In genomic region chr4:56301181-56302076, GRCh38 we compare ENCODE assay signal across 8 cellular contexts.
DNase-seq lines count a peak whose midpoint lies in the region; ATAC-seq and TF ChIP-seq lines count a peak whose summit lies in the region.

No MANE protein-coding gene starts in this region.

- peak; percentile 95 for TF ChIP-seq CTCF in LNCaP clone FGC (IDR thresholded peaks at IDR 0.05; ENCODE audit: control insufficient read depth, extremely low read depth, insufficient read depth)
- TF ChIP-seq CTCF in foreskin fibroblast (IDR thresholded peaks at IDR 0.05; ENCODE audit: low read depth, low read length) = peak; percentile 95
- TF ChIP-seq CTCF in osteocyte (IDR thresholded peaks at IDR 0.05) = peak; percentile 98
- TF ChIP-seq CTCF in transverse colon (IDR thresholded peaks at IDR 0.05) = peak; percentile 73 to 91 (median 84)

- peaks cover 5% of the 10 kb centered on the region for H3K27me3 Mint-ChIP-seq in activated T-helper 17 cell treated with anti-CD3 and anti-CD28 coated beads, Interleukin-2, amount 50 U/mL, for 72 hours
- H3K27me3 Mint-ChIP-seq in osteocyte (ENCODE audit: unreplicated experiment) = no peaks in the 10 kb centered on the region

- no peak overlapping the region for H3K27ac Mint-ChIP-seq in activated T-helper 17 cell treated with anti-CD3 and anti-CD28 coated beads, Interleukin-2, amount 50 U/mL, for 72 hours
- peak overlapping the region; percentile 79 for H3K27ac Mint-ChIP-seq in osteocyte (ENCODE audit: unreplicated experiment)

- no peaks in the 10 kb centered on the region for H3K27me3 ChIP-seq in transverse colon

- H3K36me3 ChIP-seq in transverse colon = no peaks in the 10 kb centered on the region

- H3K4me3 ChIP-seq in LNCaP clone FGC (ENCODE audit: low read depth, low read length) (no peak overlapping the region), foreskin fibroblast (ENCODE audit: low read depth in 1 of 2, low read length in 2 of 2) (no peak overlapping the region), transverse colon (no peak overlapping the region)

- TF ChIP-seq POLR2A in transverse colon (IDR thresholded peaks at IDR 0.05) = no peak

- in situ Hi-C loops in transverse colon (cut with MboI; ENCODE audit: low pct_ligation_motif_present in 1 of 4, low pct_unique_long_range_greater_than_20kb in 1 of 4, low sequenced_read_pairs in 3 of 4) = loop anchor here (10.0 to 25.0 kb wide), 3 partner anchors 177 to 364 kb away; partner anchors contain the start of gene CEP135 (in 3 of the 4)

- H3K27ac ChIP-seq in transverse colon = peak overlapping the region in 1 of 4 donors; percentile 15

- no peaks in the 10 kb centered on the region for H3K9me3 ChIP-seq in transverse colon

- H3K4me3 Mint-ChIP-seq in activated T-helper 17 cell treated with anti-CD3 and anti-CD28 coated beads, Interleukin-2, amount 50 U/mL, for 72 hours = peak overlapping the region; percentile 70
- peak overlapping the region; percentile 26 for H3K4me3 Mint-ChIP-seq in osteocyte (ENCODE audit: unreplicated experiment)

- DNase-seq in GDM1 (lab: John Stamatoyannopoulos, UW) = peak; percentile 77
- peak; percentile 18 for DNase-seq in GOT3 (lab: John Stamatoyannopoulos, UW)
- peak; percentile 47 for DNase-seq in LNCaP clone FGC (ENCODE audit: low read depth)
- DNase-seq in RPMI7951 (ENCODE audit: low read depth) = peak; percentile 73
- DNase-seq in foreskin fibroblast = peak; percentile 72 to 92
- peak; percentile 92 for DNase-seq in osteocyte (ENCODE audit: extremely low spot score, unreplicated experiment)
- DNase-seq in transverse colon = peak; percentile 77

- TF ChIP-seq EP300 in transverse colon (IDR thresholded peaks at IDR 0.05; ENCODE audit: low read depth) = no peak

- no peaks in the 10 kb centered on the region for H3K36me3 Mint-ChIP-seq in activated T-helper 17 cell treated with anti-CD3 and anti-CD28 coated beads, Interleukin-2, amount 50 U/mL, for 72 hours (ENCODE audit: low read depth)
- no peaks in the 10 kb centered on the region for H3K36me3 Mint-ChIP-seq in osteocyte (ENCODE audit: unreplicated experiment)

- ATAC-seq in activated T-helper 17 cell treated with anti-CD3 and anti-CD28 coated beads, Interleukin-2, amount 50 U/mL, for 72 hours (replicated peaks) = peak; percentile 94

- H3K9me3 Mint-ChIP-seq in activated T-helper 17 cell treated with anti-CD3 and anti-CD28 coated beads, Interleukin-2, amount 50 U/mL, for 72 hours = no peaks in the 10 kb centered on the region
- no peaks in the 10 kb centered on the region for H3K9me3 Mint-ChIP-seq in osteocyte (ENCODE audit: unreplicated experiment)

- peaks cover 7 to 23% (median 8%) of the 10 kb centered on the region in 4 donors for H3K4me1 ChIP-seq in transverse colon

- intact Hi-C loops in transverse colon (cut with DNase I; ENCODE audit: low total_unique reads) = no loop called here

- WGBS in transverse colon (ENCODE audit: low coverage in 1 of 2), 2 donors = 29 to 35% methylated on average over 9 to 10 of the region's 10 CpGs

- peaks cover 7% of the 10 kb centered on the region for H3K4me1 Mint-ChIP-seq in activated T-helper 17 cell treated with anti-CD3 and anti-CD28 coated beads, Interleukin-2, amount 50 U/mL, for 72 hours
- peaks cover 22% of the 10 kb centered on the region for H3K4me1 Mint-ChIP-seq in osteocyte (ENCODE audit: unreplicated experiment)

Comparison
In these comparisons a context has a peak if more than half of its experiments do, and no peak if none do; other contexts are left out.
1. DNase-seq: peak in every context shown above with its lines; median percentile 92 in osteocyte; 82 in foreskin fibroblast; 77 in GDM1; 77 in transverse colon; 73 in RPMI7951; 47 in LNCaP clone FGC; 18 in GOT3.